ENCODE assay signal across 10 cellular contexts in the genomic region with DNA sequence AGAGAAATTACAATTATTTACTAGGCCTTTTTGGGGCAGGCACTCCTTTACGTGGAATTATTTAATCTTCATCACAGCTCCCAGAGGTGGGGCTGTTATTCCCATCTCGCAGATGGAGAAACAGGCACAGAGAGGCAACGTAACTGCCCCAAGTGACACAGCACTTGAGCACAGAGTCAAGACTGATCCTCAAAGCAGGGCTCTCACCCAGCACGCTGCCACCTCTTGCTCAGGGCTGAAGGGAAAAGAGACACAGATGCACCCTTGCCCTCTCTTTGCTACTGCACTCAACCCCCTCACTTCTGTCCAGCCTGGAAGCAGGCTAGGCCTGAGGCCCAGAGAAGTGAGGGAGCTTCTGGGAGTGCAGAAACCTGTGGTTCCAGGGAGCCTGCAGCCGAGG. TPM values are rescaled to one million over a fixed set of nuclear protein-coding genes. Genes with fewer than 3 reads are reported as not detected.
"Had no signal": no experiment of that assay in that cellular context is flagged by ENCODE, and none has a peak within 500 bp of the region (broad histone marks: within the 10 kb centered on the region; RNA-seq: fewer than 3 reads in every experiment).

No MANE protein-coding gene starts in this region.

- ATAC-seq: HCT116 had no signal

- H3K9ac ChIP-seq: GM23248, KMS-11 had no signal

- H3K4me2 ChIP-seq: KMS-11 had no signal

- H3K4me3 ChIP-seq: GM23248, HAP-1 had no signal

- H2AFZ ChIP-seq: GM23248 had no signal

- FAIRE-seq: H54 had no signal

- H3K9me3 ChIP-seq: HAP-1 had no signal

- H3K36me3 ChIP-seq: HAP-1 had no signal

- H3K27ac ChIP-seq: GM23248, HL-60, KMS-11 had no signal

- DNase-seq: GM23248, GOT3, HFFc6, KBM-7 had no signal

RNA-seq across cellular contexts. Expression of a gene that starts 4.4 kb away (rescaled TPM):
- polyA plus RNA-seq: IgD-negative memory B cell had no signal
